14 cellular contexts compared by ENCODE assay signal in genomic region chr9:21682981-21683380, GRCh38.
DNase-seq lines count a peak whose midpoint lies in the region; TF ChIP-seq lines count a peak whose summit lies in the region.
"Had no signal": no experiment of that assay in that cellular context is flagged by ENCODE, and none has a peak within 500 bp of the region (broad histone marks: within the 10 kb centered on the region; RNA-seq: fewer than 3 reads in every experiment).

No MANE protein-coding gene starts in this region.

- DNase-seq in EL (peak; percentile 34), NCI-H524 treated with DMSO at 0.1 percent for 48 hours (lab: John Stamatoyannopoulos, UW) (peak; percentile 62), epithelial cell of esophagus (ENCODE audit: low read depth) (peak; percentile 90), kidney tubule cell (ENCODE audit: low spot score) (peak; percentile 91), globus pallidus (ENCODE audit: low spot score) (no peak), COR-L47 (lab: John Stamatoyannopoulos, UW) (no peak)
- DNase-seq in activated CD8-positive, alpha-beta memory T cell treated with anti-CD3 and anti-CD28 coated beads, Interleukin-2, amount 50 U/mL, for 4 hours, result no peak
- DNase-seq in stimulated activated naive CD4-positive, alpha-beta T cell (lab: John Stamatoyannopoulos, UW), result no peak
- DNase-seq: anterior cingulate cortex, Karpas-422, left cardiac atrium, SJCRH30, thyroid gland had no signal

- no peak overlapping the region for H3K4me3 ChIP-seq in epithelial cell of esophagus (ENCODE audit: low read length)
- H3K4me3 ChIP-seq: BLaER1 treated with 17β-estradiol and CSF1 and Interleukin-3, amounts not matched to agents 10 nM and 100 nM; SJCRH30; thyroid gland had no signal

- TF ChIP-seq CTCF in epithelial cell of esophagus (IDR thresholded peaks at IDR 0.05; ENCODE audit: insufficient read depth, low read depth, low read length, missing control alignments), result no peak

Comparison
In these comparisons a context has a peak if more than half of its experiments do, and no peak if none do; other contexts are left out.
1. DNase-seq: peak in EL (single experiment), NCI-H524 treated with DMSO at 0.1 percent for 48 hours (single experiment), epithelial cell of esophagus (single experiment) and kidney tubule cell (single experiment); none in activated CD8-positive, alpha-beta memory T cell treated with anti-CD3 and anti-CD28 coated beads, Interleukin-2, amount 50 U/mL, for 4 hours (single experiment), globus pallidus (single experiment), stimulated activated naive CD4-positive, alpha-beta T cell (0 of 6) and COR-L47 (single experiment).